8 cellular contexts compared by ENCODE assay signal in the genomic region with DNA sequence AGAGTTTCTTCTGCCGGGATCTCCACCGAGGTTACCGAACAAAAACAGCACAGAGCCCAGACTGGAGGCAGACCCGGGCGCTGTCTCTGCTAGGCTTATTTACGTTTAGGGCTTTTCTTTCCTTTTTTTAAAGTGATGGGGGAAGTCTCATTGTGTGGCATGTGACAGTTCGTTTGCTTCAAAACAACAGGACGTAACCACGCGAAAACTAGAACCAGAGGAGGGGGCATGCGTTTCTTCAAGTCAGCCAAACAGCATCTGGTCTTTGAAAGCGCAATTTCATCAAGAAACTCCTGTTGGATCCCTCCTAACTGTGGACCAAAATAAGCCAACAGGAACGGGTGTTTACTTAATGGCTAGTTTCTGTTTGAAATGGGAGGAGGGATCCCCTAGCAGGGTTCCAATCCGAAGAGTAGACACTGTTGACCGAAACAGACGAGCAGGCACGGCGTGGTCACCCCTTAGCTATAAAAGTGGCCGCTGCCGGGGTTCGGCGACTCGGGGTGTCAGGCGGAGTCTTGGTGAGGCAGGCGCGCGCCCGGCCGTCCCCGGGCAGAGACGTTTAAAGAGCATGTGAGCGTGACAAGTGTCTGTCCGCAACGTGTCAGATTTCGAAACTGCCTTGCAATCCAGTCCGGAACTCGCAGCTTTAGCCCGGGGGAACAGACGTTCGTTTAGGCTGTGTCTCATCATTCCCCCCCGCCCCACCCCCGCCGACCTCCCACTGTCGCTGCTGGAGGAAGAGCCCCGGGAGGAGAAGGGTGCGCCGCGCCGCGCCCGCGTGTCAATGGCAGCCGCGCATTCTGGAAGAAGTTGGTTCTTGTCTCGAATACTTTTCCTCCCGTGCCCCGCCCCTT. TPM values are rescaled to one million over a fixed set of nuclear protein-coding genes. Genes with fewer than 3 reads are reported as not detected.
DNase-seq lines count a peak whose midpoint lies in the region; ATAC-seq and TF ChIP-seq lines count a peak whose summit lies in the region.

No MANE protein-coding gene starts in this region.

- H3K4me3 ChIP-seq in coronary artery: peak overlapping the region; percentile 77
- H3K4me3 ChIP-seq in liver (ENCODE audit: low read depth in 1 of 3, low read length in 3 of 3): peak overlapping the region; percentile 48 to 84 (median 63)

- ATAC-seq in HG02852 (IDR thresholded peaks at IDR 0.05; ENCODE audit: unreplicated experiment): peak; percentile 57

- no peaks in the 10 kb centered on the region for H3K36me3 ChIP-seq in liver (ENCODE audit: control insufficient read depth in 4 of 4, insufficient read depth in 3 of 4, low read depth in 1 of 4, low read length in 3 of 4)

- peak overlapping the region; percentile 76 to 95 for H3K9ac ChIP-seq in liver (ENCODE audit: low read depth in 1 of 2, low read length in 2 of 2)

- H3K27ac ChIP-seq in coronary artery (peak overlapping the region; percentile 97), liver (ENCODE audit: low read depth in 1 of 2, low read length in 2 of 2) (peak overlapping the region; percentile 99 to 100)

- under 1% methylated on average over 57 of the region's 57 CpGs for WGBS in liver

- TF ChIP-seq RAD21 in liver (IDR thresholded peaks at IDR 0.05): no peak

- H3K9me3 ChIP-seq in liver (ENCODE audit: control insufficient read depth in 4 of 4, low read length in 3 of 4): no peaks in the 10 kb centered on the region

- no peak for TF ChIP-seq CTCF in coronary artery (IDR thresholded peaks at IDR 0.05)
- TF ChIP-seq CTCF in liver (IDR thresholded peaks at IDR 0.05; ENCODE audit: low read depth, low read length, missing input control): no peak

- H3K4me1 ChIP-seq in liver (ENCODE audit: control insufficient read depth in 4 of 4, insufficient read depth in 4 of 4, low read length in 3 of 4): peaks cover 3 to 26% (median 10%) of the 10 kb centered on the region in 4 donors

- H3K27me3 ChIP-seq in liver (ENCODE audit: control insufficient read depth in 4 of 4, insufficient read depth in 4 of 4, low read length in 3 of 4): no peaks in the 10 kb centered on the region

- DNase-seq in NCI-H1105 treated with DMSO at 0.1 percent for 48 hours (lab: John Stamatoyannopoulos, UW) (peak; percentile 54), NCI-H1105 (lab: John Stamatoyannopoulos, UW) (no peak), NCI-H345 treated with DMSO at 0.1 percent for 48 hours (lab: John Stamatoyannopoulos, UW; ENCODE audit: unreplicated experiment) (peak; percentile 59), coronary artery (ENCODE audit: low spot score) (peak; percentile 95)
- DNase-seq in activated CD4-positive, alpha-beta T cell treated with anti-CD3 and anti-CD28 coated beads for 4 hours: peak; percentile 79 to 83
- peak; percentile 68 to 84 for DNase-seq in stimulated activated CD4-positive, alpha-beta T cell treated with anti-CD3 and anti-CD28 coated beads, Interleukin-4, amount 100 ng/mL, for 4 hours

TF ChIP-seq in liver, 16 proteins besides CTCF, POLR2A, EP300 and RAD21:
- TF ChIP-seq, protein P1, sequence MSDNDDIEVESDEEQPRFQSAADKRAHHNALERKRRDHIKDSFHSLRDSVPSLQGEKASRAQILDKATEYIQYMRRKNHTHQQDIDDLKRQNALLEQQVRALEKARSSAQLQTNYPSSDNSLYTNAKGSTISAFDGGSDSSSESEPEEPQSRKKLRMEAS (IDR thresholded peaks at IDR 0.05): peak; percentile 38
- TF ChIP-seq, protein P2, sequence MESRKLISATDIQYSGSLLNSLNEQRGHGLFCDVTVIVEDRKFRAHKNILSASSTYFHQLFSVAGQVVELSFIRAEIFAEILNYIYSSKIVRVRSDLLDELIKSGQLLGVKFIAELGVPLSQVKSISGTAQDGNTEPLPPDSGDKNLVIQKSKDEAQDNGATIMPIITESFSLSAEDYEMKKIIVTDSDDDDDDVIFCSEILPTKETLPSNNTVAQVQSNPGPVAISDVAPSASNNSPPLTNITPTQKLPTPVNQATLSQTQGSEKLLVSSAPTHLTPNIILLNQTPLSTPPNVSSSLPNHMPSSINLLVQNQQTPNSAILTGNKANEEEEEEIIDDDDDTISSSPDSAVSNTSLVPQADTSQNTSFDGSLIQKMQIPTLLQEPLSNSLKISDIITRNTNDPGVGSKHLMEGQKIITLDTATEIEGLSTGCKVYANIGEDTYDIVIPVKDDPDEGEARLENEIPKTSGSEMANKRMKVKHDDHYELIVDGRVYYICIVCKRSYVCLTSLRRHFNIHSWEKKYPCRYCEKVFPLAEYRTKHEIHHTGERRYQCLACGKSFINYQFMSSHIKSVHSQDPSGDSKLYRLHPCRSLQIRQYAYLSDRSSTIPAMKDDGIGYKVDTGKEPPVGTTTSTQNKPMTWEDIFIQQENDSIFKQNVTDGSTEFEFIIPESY (IDR thresholded peaks at IDR 0.05): no peak
- peak in 1 of 2 donors; percentile 56 for TF ChIP-seq EGR1 (IDR thresholded peaks at IDR 0.05; ENCODE audit: low read depth in 2 of 2)
- peak; percentile 14 to 33 for TF ChIP-seq RXRA (IDR thresholded peaks at IDR 0.05)
- TF ChIP-seq, protein P3, sequence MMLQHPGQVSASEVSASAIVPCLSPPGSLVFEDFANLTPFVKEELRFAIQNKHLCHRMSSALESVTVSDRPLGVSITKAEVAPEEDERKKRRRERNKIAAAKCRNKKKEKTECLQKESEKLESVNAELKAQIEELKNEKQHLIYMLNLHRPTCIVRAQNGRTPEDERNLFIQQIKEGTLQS (IDR thresholded peaks at IDR 0.05): no peak
- TF ChIP-seq YY1 (IDR thresholded peaks at IDR 0.05): peak; percentile 75
- TF ChIP-seq JUND (IDR thresholded peaks at IDR 0.05): no peak
- TF ChIP-seq GABPA (IDR thresholded peaks at IDR 0.05 in 1 of 2, conservative IDR thresholded peaks at IDR 0.05 in 1 of 2): no peak
- peak; percentile 70 for TF ChIP-seq TAF1 (conservative IDR thresholded peaks at IDR 0.05)
- peak; percentile 66 for TF ChIP-seq SP1 (IDR thresholded peaks at IDR 0.05)
- peak; percentile 14 for TF ChIP-seq NR2F2 (IDR thresholded peaks at IDR 0.05)
- TF ChIP-seq FOXA1 (IDR thresholded peaks at IDR 0.05): peak; percentile 90
- TF ChIP-seq FOXA2 (IDR thresholded peaks at IDR 0.05): peak; percentile 92
- TF ChIP-seq HNF4A (conservative IDR thresholded peaks at IDR 0.05): peak; percentile 18 to 22
- TF ChIP-seq, protein P4, sequence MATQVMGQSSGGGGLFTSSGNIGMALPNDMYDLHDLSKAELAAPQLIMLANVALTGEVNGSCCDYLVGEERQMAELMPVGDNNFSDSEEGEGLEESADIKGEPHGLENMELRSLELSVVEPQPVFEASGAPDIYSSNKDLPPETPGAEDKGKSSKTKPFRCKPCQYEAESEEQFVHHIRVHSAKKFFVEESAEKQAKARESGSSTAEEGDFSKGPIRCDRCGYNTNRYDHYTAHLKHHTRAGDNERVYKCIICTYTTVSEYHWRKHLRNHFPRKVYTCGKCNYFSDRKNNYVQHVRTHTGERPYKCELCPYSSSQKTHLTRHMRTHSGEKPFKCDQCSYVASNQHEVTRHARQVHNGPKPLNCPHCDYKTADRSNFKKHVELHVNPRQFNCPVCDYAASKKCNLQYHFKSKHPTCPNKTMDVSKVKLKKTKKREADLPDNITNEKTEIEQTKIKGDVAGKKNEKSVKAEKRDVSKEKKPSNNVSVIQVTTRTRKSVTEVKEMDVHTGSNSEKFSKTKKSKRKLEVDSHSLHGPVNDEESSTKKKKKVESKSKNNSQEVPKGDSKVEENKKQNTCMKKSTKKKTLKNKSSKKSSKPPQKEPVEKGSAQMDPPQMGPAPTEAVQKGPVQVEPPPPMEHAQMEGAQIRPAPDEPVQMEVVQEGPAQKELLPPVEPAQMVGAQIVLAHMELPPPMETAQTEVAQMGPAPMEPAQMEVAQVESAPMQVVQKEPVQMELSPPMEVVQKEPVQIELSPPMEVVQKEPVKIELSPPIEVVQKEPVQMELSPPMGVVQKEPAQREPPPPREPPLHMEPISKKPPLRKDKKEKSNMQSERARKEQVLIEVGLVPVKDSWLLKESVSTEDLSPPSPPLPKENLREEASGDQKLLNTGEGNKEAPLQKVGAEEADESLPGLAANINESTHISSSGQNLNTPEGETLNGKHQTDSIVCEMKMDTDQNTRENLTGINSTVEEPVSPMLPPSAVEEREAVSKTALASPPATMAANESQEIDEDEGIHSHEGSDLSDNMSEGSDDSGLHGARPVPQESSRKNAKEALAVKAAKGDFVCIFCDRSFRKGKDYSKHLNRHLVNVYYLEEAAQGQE (IDR thresholded peaks at IDR 0.05): peak; percentile 80
- TF ChIP-seq HNF4G (IDR thresholded peaks at IDR 0.05): no peak

RNA-seq across cellular contexts. Expression of a gene that starts 0.9 kb away (rescaled TPM):
- 10 to 100 TPM; 22.9 to 26.4 TPM for total RNA-seq in liver
- 10 to 100 TPM; 13.1 to 14.0 TPM for polyA plus RNA-seq in liver
